9 cellular contexts compared by ENCODE assay signal in genomic region chr12:75560167-75560566, GRCh38. TPM values are rescaled to one million over a fixed set of nuclear protein-coding genes. Genes with fewer than 3 reads are reported as not detected.
DNase-seq lines count a peak whose midpoint lies in the region; ATAC-seq, FAIRE-seq and TF ChIP-seq lines count a peak whose summit lies in the region.
"Had no signal": no experiment of that assay in that cellular context is flagged by ENCODE, and none has a peak within 500 bp of the region (broad histone marks: within the 10 kb centered on the region; RNA-seq: fewer than 3 reads in every experiment).

No MANE protein-coding gene starts in this region.

- no peak overlapping the region for H3K27ac ChIP-seq in OCI-LY7 (ENCODE audit: low read depth, low read length, poor library complexity, severe bottlenecking)

- no peaks in the 10 kb centered on the region for H3K79me2 ChIP-seq in OCI-LY7 (ENCODE audit: insufficient read depth, low read depth, low read length)

- CTCF ChIA-PET in activated CD8-positive, alpha-beta memory T cell treated with anti-CD3 and anti-CD28 coated beads, Interleukin-2, amount 10 ng/mL, durations not matched to agents 7 days and 5 days (lab: Charles Lee), result interaction anchor here (0.8 to 1.1 kb wide), 3 partner anchors 9 to 479 kb away, joined by 3 to 4 read pairs (median 3); partner anchors contain the start of gene PHLDA1
- CTCF ChIA-PET in OCI-LY7 (lab: Charles Lee; ENCODE audit: unreplicated experiment), result no interaction called here

- H3K27ac Mint-ChIP-seq in activated CD8-positive, alpha-beta memory T cell treated with anti-CD3 and anti-CD28 coated beads, Interleukin-2, amount 10 ng/mL, durations not matched to agents 7 days and 5 days, result no peak overlapping the region
- no peak overlapping the region for H3K27ac Mint-ChIP-seq in naive thymus-derived CD8-positive, alpha-beta T cell

- BruUV-seq in OCI-LY7 (replicated peaks; lab: Mats Ljungman, UMichigan), result no TSS peak

- no peak overlapping the region for H2AFZ ChIP-seq in OCI-LY7 (ENCODE audit: low read length)

- no peak overlapping the region for H3K4me2 ChIP-seq in OCI-LY7 (ENCODE audit: low read length)

- no peak for DNase-seq in activated CD8-positive, alpha-beta memory T cell treated with anti-CD3 and anti-CD28 coated beads, Interleukin-2, amount 10 ng/mL, durations not matched to agents 7 days and 5 days
- no peak for DNase-seq in activated CD8-positive, alpha-beta memory T cell treated with anti-CD3 and anti-CD28 coated beads, Interleukin-2, amount 50 U/mL, for 48 hours
- DNase-seq in OCI-LY7 (ENCODE audit: low spot score) (peak; percentile 31), foreskin melanocyte (peak; percentile 78), urothelium cell line (ENCODE audit: low spot score) (peak; percentile 4), UCSD-AML1 (lab: John Stamatoyannopoulos, UW; ENCODE audit: unreplicated experiment) (no peak), dedifferentiated amniotic fluid mesenchymal stem cell (ENCODE audit: extremely low spot score) (no peak)
- DNase-seq in naive thymus-derived CD8-positive, alpha-beta T cell, result no peak
- DNase-seq: GDM1 had no signal

- H3K36me3 ChIP-seq in OCI-LY7 (ENCODE audit: insufficient read depth, low read length), result no peaks in the 10 kb centered on the region

- no peaks in the 10 kb centered on the region for H3K9me2 ChIP-seq in OCI-LY7 (ENCODE audit: insufficient read depth, low read length)

- peaks cover 10% of the 10 kb centered on the region for H3K4me1 Mint-ChIP-seq in activated CD8-positive, alpha-beta memory T cell treated with anti-CD3 and anti-CD28 coated beads, Interleukin-2, amount 10 ng/mL, durations not matched to agents 7 days and 5 days
- H3K4me1 Mint-ChIP-seq in naive thymus-derived CD8-positive, alpha-beta T cell, result no peaks in the 10 kb centered on the region

- ATAC-seq in activated CD8-positive, alpha-beta memory T cell treated with anti-CD3 and anti-CD28 coated beads, Interleukin-2, amount 10 ng/mL, durations not matched to agents 7 days and 5 days, result peak; percentile 64
- no peak for ATAC-seq in naive thymus-derived CD8-positive, alpha-beta T cell

- intact Hi-C loops in OCI-LY7 (cut with micrococcal nuclease; ENCODE audit: unreplicated experiment), result loop anchor here (1.0 kb wide), 1 partner anchor 471 kb away; the partner anchor contains the start of gene PHLDA1

- peak; percentile 58 for TF ChIP-seq CTCF in OCI-LY7 (conservative IDR thresholded peaks at IDR 0.05; ENCODE audit: low read length)

- peaks cover 4% of the 10 kb centered on the region; the same call in 1 of the 2 replicates for H3K9me3 ChIP-seq in OCI-LY7 (ENCODE audit: low read length)

- H3K4me3 ChIP-seq in OCI-LY7 (ENCODE audit: low read depth, low read length, poor library complexity, severe bottlenecking), result no peak overlapping the region

- no peak overlapping the region for H3K4me3 Mint-ChIP-seq in activated CD8-positive, alpha-beta memory T cell treated with anti-CD3 and anti-CD28 coated beads, Interleukin-2, amount 10 ng/mL, durations not matched to agents 7 days and 5 days
- H3K4me3 Mint-ChIP-seq in naive thymus-derived CD8-positive, alpha-beta T cell, result no peak overlapping the region

- FAIRE-seq in urothelium cell line (lab: Jason Lieb, UNC), result no peak

- no peaks in the 10 kb centered on the region for H3K4me1 ChIP-seq in OCI-LY7 (ENCODE audit: insufficient read depth, low read length, poor library complexity, severe bottlenecking)

- H3K36me3 Mint-ChIP-seq in activated CD8-positive, alpha-beta memory T cell treated with anti-CD3 and anti-CD28 coated beads, Interleukin-2, amount 10 ng/mL, durations not matched to agents 7 days and 5 days, result no peaks in the 10 kb centered on the region
- H3K36me3 Mint-ChIP-seq in naive thymus-derived CD8-positive, alpha-beta T cell, result no peaks in the 10 kb centered on the region

- POLR2A ChIA-PET in OCI-LY7 (lab: Charles Lee), result interaction anchor here (0.6 to 0.7 kb wide), 2 partner anchors 390 to 993 kb away, joined by 4 read pairs; no protein-coding TSS in a partner anchor
- POLR2A ChIA-PET in naive thymus-derived CD8-positive, alpha-beta T cell (lab: Charles Lee), result no interaction called here

- H3K9me3 Mint-ChIP-seq in activated CD8-positive, alpha-beta memory T cell treated with anti-CD3 and anti-CD28 coated beads, Interleukin-2, amount 10 ng/mL, durations not matched to agents 7 days and 5 days (ENCODE audit: low read depth), result no peaks in the 10 kb centered on the region
- H3K9me3 Mint-ChIP-seq in naive thymus-derived CD8-positive, alpha-beta T cell, result no peaks in the 10 kb centered on the region

- H4K20me1 ChIP-seq in OCI-LY7 (ENCODE audit: insufficient read depth, low read length), result no peaks in the 10 kb centered on the region

- H3K27me3 Mint-ChIP-seq in activated CD8-positive, alpha-beta memory T cell treated with anti-CD3 and anti-CD28 coated beads, Interleukin-2, amount 10 ng/mL, durations not matched to agents 7 days and 5 days, result peaks cover 38% of the 10 kb centered on the region
- peaks cover 12 to 32% (median 14%) of the 10 kb centered on the region in 5 donors for H3K27me3 Mint-ChIP-seq in naive thymus-derived CD8-positive, alpha-beta T cell

RNA-seq across cellular contexts. Expression of gene KRR1, which starts 48.8 kb away (rescaled TPM):
- 10 to 100 TPM; 68.5 to 97.7 TPM for total RNA-seq in activated CD8-positive, alpha-beta memory T cell treated with anti-CD3 and anti-CD28 coated beads, Interleukin-2, amount 10 ng/mL, durations not matched to agents 7 days and 5 days
- 27.6 and 44.0 TPM in 2 replicates for total RNA-seq in OCI-LY7 (2014; rRNA removed; shearing (Covaris generic))
- total RNA-seq in OCI-LY7 (2022), result 78.0 and 81.7 TPM in 2 replicates
- 10 to 100 TPM; 79.3 to 80.4 TPM for total RNA-seq in naive thymus-derived CD8-positive, alpha-beta T cell
- polyA plus RNA-seq in naive thymus-derived CD8-positive, alpha-beta T cell, result 10 to 100 TPM; 64.8 to 71.0 (median 66.7) TPM

Comparison
In these comparisons a context has a peak if more than half of its experiments do, and no peak if none do; other contexts are left out.
1. DNase-seq: peak in OCI-LY7 (single experiment), foreskin melanocyte (single experiment) and urothelium cell line (single experiment); none in activated CD8-positive, alpha-beta memory T cell treated with anti-CD3 and anti-CD28 coated beads, Interleukin-2, amount 10 ng/mL, durations not matched to agents 7 days and 5 days (single experiment), activated CD8-positive, alpha-beta memory T cell treated with anti-CD3 and anti-CD28 coated beads, Interleukin-2, amount 50 U/mL, for 48 hours (single experiment), UCSD-AML1 (single experiment), naive thymus-derived CD8-positive, alpha-beta T cell (0 of 10) and dedifferentiated amniotic fluid mesenchymal stem cell (single experiment).